Comparison of ENCODE assay signal across 1 cellular context in genomic region chr3:186068243-186068552, GRCh38.
TF ChIP-seq lines count a peak whose summit lies in the region.

No MANE protein-coding gene starts in this region.

TF ChIP-seq in HepG2, 621 proteins besides CTCF, POLR2A, EP300 and RAD21:
- TF ChIP-seq KLF6 (CRISPR knock-in tag; IDR thresholded peaks at IDR 0.05) (no peak), CBX1 (IDR thresholded peaks at IDR 0.05; ENCODE audit: low read depth) (no peak)
